In genomic region chr15:61917457-61917856, GRCh38 we compare ENCODE assay signal across 1 cellular context.
TF ChIP-seq lines count a peak whose summit lies in the region.

No MANE protein-coding gene starts in this region.

TF ChIP-seq in GM12878, 131 proteins besides CTCF, POLR2A, EP300 and RAD21 (continued from another document):
- no peak for TF ChIP-seq DPF2 (IDR thresholded peaks at IDR 0.05)
- TF ChIP-seq SMC3 (IDR thresholded peaks at IDR 0.05; ENCODE audit: borderline replicate concordance, low read length): no peak
- TF ChIP-seq POU2F2 (IDR thresholded peaks at IDR 0.05; ENCODE audit: borderline replicate concordance, low read depth, low read length): no peak
- no peak for TF ChIP-seq SMARCA5 (IDR thresholded peaks at IDR 0.05)
